ENCODE assay signal across 26 cellular contexts in genomic region chrX:130051176-130051845, GRCh38. TPM values are rescaled to one million over a fixed set of nuclear protein-coding genes. Genes with fewer than 3 reads are reported as not detected.
A peak's percentile ranks its signal among the peaks of the same experiment; 100 is the strongest.
DNase-seq lines count a peak whose midpoint lies in the region; FAIRE-seq and TF ChIP-seq lines count a peak whose summit lies in the region.
"Had no signal": no experiment of that assay in that cellular context is flagged by ENCODE, and none has a peak within 500 bp of the region (broad histone marks: within the 10 kb centered on the region; RNA-seq: fewer than 3 reads in every experiment).

No MANE protein-coding gene starts in this region.

- H4K20me1 ChIP-seq in endothelial cell of umbilical vein (replicated peaks; ENCODE audit: control insufficient read depth, extremely low read depth, insufficient read depth, low read length) (no peaks in the 10 kb centered on the region), osteoblast (ENCODE audit: insufficient read depth, low read length) (no peaks in the 10 kb centered on the region)

- H3K4me3 ChIP-seq in endothelial cell of umbilical vein (replicated peaks in 1 of 3; ENCODE audit: insufficient read depth in 1 of 3, low read depth in 1 of 3, low read length in 3 of 3) (no peak overlapping the region), osteoblast (ENCODE audit: insufficient read depth, low read length) (no peak overlapping the region), foreskin fibroblast (ENCODE audit: low read depth in 1 of 2, low read length in 2 of 2) (no peak overlapping the region), endodermal cell (ENCODE audit: low read length) (no peak overlapping the region)
- H3K4me3 ChIP-seq: A549; BLaER1 treated with 17β-estradiol and CSF1 and Interleukin-3, amounts not matched to agents 10 nM and 100 nM; GM12878; GM23248 had no signal

- POLR2A ChIA-PET in endothelial cell of umbilical vein (lab: Charles Lee), result no interaction called here
- POLR2A ChIA-PET in GM10248 (lab: Yijun Ruan, JAX), result no interaction called here

- no peaks in the 10 kb centered on the region for H3K9me1 ChIP-seq in endothelial cell of umbilical vein (replicated peaks; ENCODE audit: control insufficient read depth, extremely low read depth, insufficient read depth, low read length)

- no peaks in the 10 kb centered on the region for H3K27me3 Mint-ChIP-seq in endodermal cell (ENCODE audit: insufficient read depth)
- H3K27me3 Mint-ChIP-seq: CD4-positive, alpha-beta T cell had no signal

- no peaks in the 10 kb centered on the region for H3K27me3 ChIP-seq in endothelial cell of umbilical vein (ENCODE audit: control insufficient read depth in 2 of 2, insufficient read depth in 2 of 2, low read length in 2 of 2)
- peaks cover 3% of the 10 kb centered on the region for H3K27me3 ChIP-seq in osteoblast (ENCODE audit: insufficient read depth, low read length)
- no peaks in the 10 kb centered on the region for H3K27me3 ChIP-seq in endodermal cell (ENCODE audit: control insufficient read depth, insufficient read depth, low read length, poor library complexity, severe bottlenecking)
- H3K27me3 ChIP-seq: BE2C had no signal

- H3K36me3 ChIP-seq in endothelial cell of umbilical vein (ENCODE audit: control insufficient read depth in 2 of 2, extremely low read depth in 1 of 2, insufficient read depth in 2 of 2, low read length in 2 of 2) (peaks cover 4 to 14% of the 10 kb centered on the region in 2 experiments), osteoblast (ENCODE audit: insufficient read depth, low read length) (peaks cover 7% of the 10 kb centered on the region), endodermal cell (ENCODE audit: control insufficient read depth, insufficient read depth, low read length) (peaks cover 18% of the 10 kb centered on the region)
- H3K36me3 ChIP-seq: BE2C had no signal

- H3K27ac ChIP-seq in endothelial cell of umbilical vein (ENCODE audit: insufficient read depth, low read depth, low read length) (no peak overlapping the region), osteoblast (ENCODE audit: low read depth, low read length) (no peak overlapping the region), endodermal cell (ENCODE audit: low read depth, low read length) (no peak overlapping the region)
- H3K27ac ChIP-seq: A549; BLaER1 treated with 17β-estradiol and CSF1 and Interleukin-3, amounts not matched to agents 10 nM and 100 nM; GM23248 had no signal

- DNase-seq in ELF-1 (ENCODE audit: low read depth, low spot score) (peak; percentile 77), endothelial cell of umbilical vein (ENCODE audit: low read depth, low spot score) (no peak), osteoblast (ENCODE audit: insufficient read length, low spot score, missing footprints) (peak; percentile 25), GM10248 (ENCODE audit: extremely low spot score) (no peak), foreskin fibroblast (no peak), endodermal cell (no peak)
- DNase-seq: 8988T; ACHN; AML-193; BE2C; Calu3; CD4-positive, alpha-beta T cell; CD8-positive, alpha-beta memory T cell; COR-L47; DMS53; DMS79 treated with DMSO at 0.1 percent for 48 hours; GM23248; H7; HCEC 1CT had no signal

- dilution Hi-C loops in endothelial cell of umbilical vein (cut with MboI; ENCODE audit: extremely low pct_ligation_motif_present, low sequenced_read_pairs), result no loop called here

- FAIRE-seq in endothelial cell of umbilical vein (lab: Jason Lieb, UNC), result peak; percentile 59
- FAIRE-seq: A549, G401.6, GM12878, GM19239, H1 had no signal

- no peaks in the 10 kb centered on the region for H3K4me1 Mint-ChIP-seq in endodermal cell
- H3K4me1 Mint-ChIP-seq: CD14-positive monocyte; CD8-positive, alpha-beta memory T cell had no signal

- H2AFZ ChIP-seq in endothelial cell of umbilical vein (ENCODE audit: low read depth, low read length) (no peak overlapping the region), osteoblast (ENCODE audit: low read length) (no peak overlapping the region)
- H2AFZ ChIP-seq: GM23248 had no signal

- H3K36me3 Mint-ChIP-seq in endodermal cell (ENCODE audit: low read depth), result peaks cover 64% of the 10 kb centered on the region

- H3K79me2 ChIP-seq in endothelial cell of umbilical vein (ENCODE audit: control insufficient read depth, insufficient read depth, low read length) (no peaks in the 10 kb centered on the region), osteoblast (ENCODE audit: insufficient read depth, low read length) (no peaks in the 10 kb centered on the region)

- TF ChIP-seq CTCF in endothelial cell of umbilical vein (IDR thresholded peaks at IDR 0.05; ENCODE audit: extremely low read depth in 1 of 2, insufficient read depth in 1 of 2, low read depth in 1 of 2, low read length in 2 of 2) (no peak), osteoblast (IDR thresholded peaks at IDR 0.05; ENCODE audit: extremely low read depth, low read depth, low read length) (no peak), GM10248 (IDR thresholded peaks at IDR 0.05; ENCODE audit: control extremely low read depth, extremely low read depth, low read depth, missing control alignments) (no peak), foreskin fibroblast (IDR thresholded peaks at IDR 0.05; ENCODE audit: low read depth, low read length) (no peak), endodermal cell (conservative IDR thresholded peaks at IDR 0.05) (no peak)

- peaks cover 55% of the 10 kb centered on the region for H3K9me3 Mint-ChIP-seq in endodermal cell
- H3K9me3 Mint-ChIP-seq: CD4-positive, alpha-beta T cell; CD8-positive, alpha-beta memory T cell had no signal

- CTCF ChIA-PET in endothelial cell of umbilical vein (lab: Charles Lee), result interaction anchor here (0.9 to 1.4 kb wide), 2 partner anchors 10 to 13 kb away, joined by 3 read pairs; no protein-coding TSS in a partner anchor
- CTCF ChIA-PET in GM10248 (lab: Yijun Ruan, JAX), result interaction anchor here (0.9 to 1.6 kb wide), 2 partner anchors 9 to 23 kb away, joined by 3 to 4 read pairs; no protein-coding TSS in a partner anchor

- no peak overlapping the region for H3K27ac Mint-ChIP-seq in endodermal cell
- H3K27ac Mint-ChIP-seq: CD4-positive, alpha-beta T cell had no signal

- H3K9ac ChIP-seq in endothelial cell of umbilical vein (replicated peaks; ENCODE audit: extremely low read depth, insufficient read depth, low read length) (no peak overlapping the region), endodermal cell (ENCODE audit: extremely low read depth, low read length, poor library complexity, severe bottlenecking) (no peak overlapping the region)
- H3K9ac ChIP-seq: BLaER1 treated with 17β-estradiol and CSF1 and Interleukin-3, amounts not matched to agents 10 nM and 100 nM; GM23248 had no signal

- H3K9me3 ChIP-seq in endothelial cell of umbilical vein (replicated peaks; ENCODE audit: control insufficient read depth, insufficient read depth, low read length), result no peaks in the 10 kb centered on the region
- H3K9me3 ChIP-seq in osteoblast (ENCODE audit: low read depth, low read length), result no peaks in the 10 kb centered on the region
- H3K9me3 ChIP-seq in endodermal cell (ENCODE audit: control insufficient read depth, low read length), result peaks cover 14% of the 10 kb centered on the region
- H3K9me3 ChIP-seq: A549, BE2C had no signal

- no peak overlapping the region for H3K4me2 ChIP-seq in endothelial cell of umbilical vein (ENCODE audit: insufficient read depth, low read length)
- H3K4me2 ChIP-seq in osteoblast (ENCODE audit: insufficient read depth, low read length), result no peak overlapping the region
- H3K4me2 ChIP-seq: A549; BLaER1 treated with 17β-estradiol and CSF1 and Interleukin-3, amounts not matched to agents 10 nM and 100 nM had no signal

- TF ChIP-seq POLR2A in endothelial cell of umbilical vein (IDR thresholded peaks at IDR 0.05; ENCODE audit: low read depth, low read length), result no peak

- intact Hi-C loops in endothelial cell of umbilical vein (cut with micrococcal nuclease), result no loop called here

- WGBS in endodermal cell (ENCODE audit: insufficient coverage in 1 of 2, insufficient read length in 1 of 2), 2 experiments, result 89% methylated on average over 10 of the region's 12 CpGs; no CpG with 5 or more reads in 1 of the 2 experiments

- no TSS peak for BruUV-seq in endothelial cell of umbilical vein (replicated peaks; lab: Mats Ljungman, UMichigan)

- H3K4me1 ChIP-seq in endothelial cell of umbilical vein (ENCODE audit: control insufficient read depth, extremely low read depth, insufficient read depth, low read length) (no peaks in the 10 kb centered on the region), osteoblast (ENCODE audit: insufficient read depth, low read length) (no peaks in the 10 kb centered on the region), endodermal cell (ENCODE audit: control insufficient read depth, insufficient read depth, low read length) (no peaks in the 10 kb centered on the region)
- H3K4me1 ChIP-seq: A549, BE2C had no signal

- H3K4me3 Mint-ChIP-seq in endodermal cell, result no peak overlapping the region
- H3K4me3 Mint-ChIP-seq: CD14-positive monocyte; CD4-positive, alpha-beta T cell; CD8-positive, alpha-beta memory T cell had no signal

TF ChIP-seq in endothelial cell of umbilical vein, 7 proteins besides CTCF, POLR2A, EP300 and RAD21:
- no peak for TF ChIP-seq MYC (IDR thresholded peaks at IDR 0.05; ENCODE audit: low read depth, low read length)
- TF ChIP-seq JUN (IDR thresholded peaks at IDR 0.05; ENCODE audit: borderline replicate concordance, insufficient read depth, insufficient read length, low read depth), result no peak
- no peak for TF ChIP-seq FOS (IDR thresholded peaks at IDR 0.05; ENCODE audit: borderline replicate concordance, insufficient read depth, low read length)
TF ChIP-seq in endothelial cell of umbilical vein: peak in this region for 0.

RNA-seq across cellular contexts. Expression of gene ELF4, which starts 59.0 kb away (rescaled TPM):
- 32.9 and 33.4 TPM in 2 replicates for total RNA-seq in endothelial cell of umbilical vein
- 31.6 and 31.9 TPM in 2 replicates for polyA plus RNA-seq in endothelial cell of umbilical vein
- 28.5 and 29.1 TPM in 2 replicates for polyA plus RNA-seq in endothelial cell of umbilical vein (2011; cell fraction: cytosol; rRNA removed)
- polyA plus RNA-seq in endothelial cell of umbilical vein (2011; cell fraction: nucleus; rRNA removed), result 26.4 and 28.7 TPM in 2 replicates
- 30.7 and 30.8 TPM in 2 replicates for polyA plus RNA-seq in endothelial cell of umbilical vein (2012)
- polyA minus RNA-seq in endothelial cell of umbilical vein, result 58.5 and 62.5 TPM in 2 replicates
- polyA minus RNA-seq in endothelial cell of umbilical vein (2011; cell fraction: cytosol; rRNA and poly(A)+ RNA removed), result 26.4 TPM
- polyA minus RNA-seq in endothelial cell of umbilical vein (2011; cell fraction: nucleus; rRNA and poly(A)+ RNA removed), result 12.4 and 14.0 TPM in 2 replicates
- 24.8 and 25.0 TPM in 2 replicates for total RNA-seq in osteoblast
- total RNA-seq in endodermal cell, result 1 to 10 TPM; 2.8 to 3.8 TPM
- 1.9 TPM for polyA plus RNA-seq in endodermal cell (2013, experiment 1 of 2)
- polyA plus RNA-seq in endodermal cell (2013, experiment 2 of 2), result 1.9 TPM

Comparison
In these comparisons a context has a peak if more than half of its experiments do, and no peak if none do; other contexts are left out.
1. DNase-seq: peak in ELF-1 (single experiment) and osteoblast (single experiment); none in endothelial cell of umbilical vein (single experiment), GM10248 (single experiment), foreskin fibroblast (0 of 2) and endodermal cell (single experiment).